ENCODE assay signal across 21 cellular contexts in the genomic region with DNA sequence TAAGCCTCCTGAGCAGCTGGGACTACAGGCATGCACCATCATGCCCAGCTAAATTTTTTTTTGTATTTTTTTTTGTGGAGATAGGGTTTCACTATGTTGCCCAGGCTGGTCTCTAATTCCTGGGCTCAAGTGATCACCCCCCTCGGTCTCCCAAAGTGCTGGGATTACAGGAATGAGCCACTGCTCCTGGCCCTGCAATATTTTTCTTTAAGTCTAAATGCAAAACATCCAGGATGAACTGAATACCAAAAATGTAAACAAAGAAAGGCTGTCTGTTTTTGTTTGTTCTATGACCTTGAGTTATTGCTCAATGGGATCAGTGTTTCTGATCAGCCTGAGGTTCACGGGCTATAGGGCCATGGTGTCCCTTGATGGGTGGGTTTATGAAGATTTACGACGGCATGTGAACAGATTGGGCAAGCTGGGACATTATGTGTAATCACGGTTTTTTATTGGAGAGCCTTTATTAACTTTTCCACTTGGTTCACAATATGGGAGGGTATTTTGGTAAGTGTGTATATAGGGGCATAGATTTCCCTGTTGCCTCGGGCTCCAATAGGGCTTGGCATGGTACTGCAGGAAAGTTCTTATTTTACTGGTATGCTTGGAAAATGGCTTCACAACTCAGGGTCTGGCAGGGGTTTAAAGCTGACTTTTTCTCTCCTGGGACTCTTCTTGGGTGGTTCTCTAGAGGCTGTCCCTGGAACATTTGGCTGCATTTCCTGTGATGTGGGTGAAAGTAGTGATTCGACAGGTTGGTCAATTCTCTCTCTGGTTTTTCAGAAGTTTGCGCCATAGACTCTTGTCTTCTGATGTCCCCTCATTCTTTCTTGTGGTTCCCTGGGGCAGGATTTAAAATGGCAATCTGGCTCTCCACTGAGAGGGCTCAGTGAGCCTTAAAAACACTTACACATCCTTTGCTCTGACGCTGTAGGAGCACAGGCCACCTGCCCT. TPM values are rescaled to one million over a fixed set of nuclear protein-coding genes. Genes with fewer than 3 reads are reported as not detected.
DNase-seq lines count a peak whose midpoint lies in the region; ATAC-seq and TF ChIP-seq lines count a peak whose summit lies in the region.
"Had no signal": no experiment of that assay in that cellular context is flagged by ENCODE, and none has a peak within 500 bp of the region (broad histone marks: within the 10 kb centered on the region; RNA-seq: fewer than 3 reads in every experiment).

No MANE protein-coding gene starts in this region.

- H3K4me3 Mint-ChIP-seq in GM23338 = no peak overlapping the region
- H3K4me3 Mint-ChIP-seq: activated CD8-positive, alpha-beta T cell treated with anti-CD3 and anti-CD28 coated beads for 36 hours; activated naive CD4-positive, alpha-beta T cell treated with anti-CD3 and anti-CD28 coated beads, Interleukin-2, amount 50 U/mL, for 24 hours; B cell; H9; natural killer cell; T-helper 1 cell treated with Interleukin-12 subunit alpha and Interleukin-12 subunit beta and Interleukin-4 antibody, amounts not matched to agents 30 μg/mL and 1 μg/mL, for 36 hours had no signal

- H3K9me3 ChIP-seq in mesenchymal stem cell (ENCODE audit: control insufficient read depth, low read length) = no peaks in the 10 kb centered on the region
- no peaks in the 10 kb centered on the region for H3K9me3 ChIP-seq in effector memory CD4-positive, alpha-beta T cell (ENCODE audit: control insufficient read depth, low read length)
- H3K9me3 ChIP-seq: MG63, SJCRH30 had no signal

- H3F3A ChIP-seq in GM23338 (replicated peaks; ENCODE audit: low read depth) = no peaks in the 10 kb centered on the region

- H3K4ac ChIP-seq in mesenchymal stem cell (ENCODE audit: low read depth in 1 of 2, low read length in 2 of 2) = no peak overlapping the region

- no peaks in the 10 kb centered on the region for H3K4me1 ChIP-seq in GM23338 (ENCODE audit: insufficient read depth)
- no peaks in the 10 kb centered on the region for H3K4me1 ChIP-seq in mesenchymal stem cell (ENCODE audit: control insufficient read depth, insufficient read depth, low read depth, low read length)
- no peaks in the 10 kb centered on the region for H3K4me1 ChIP-seq in effector memory CD4-positive, alpha-beta T cell (ENCODE audit: control insufficient read depth, insufficient read depth, low read length, poor library complexity, severe bottlenecking)

- no peak overlapping the region for H3K14ac ChIP-seq in mesenchymal stem cell (ENCODE audit: low read length in 2 of 2)

- no peak overlapping the region for H4K8ac ChIP-seq in mesenchymal stem cell (ENCODE audit: low read length)

- no peak overlapping the region for H4K91ac ChIP-seq in mesenchymal stem cell (ENCODE audit: low read length)

- no peaks in the 10 kb centered on the region for H3K79me2 ChIP-seq in GM23338 (replicated peaks; ENCODE audit: insufficient read depth)

- H3K4me2 ChIP-seq in GM23338 (no peak overlapping the region), mesenchymal stem cell (ENCODE audit: low read length, poor library complexity, severe bottlenecking) (no peak overlapping the region)

- H2AFZ ChIP-seq in GM23338 (peak overlapping the region; percentile 82), mesenchymal stem cell (ENCODE audit: low read depth, low read length) (no peak overlapping the region)

- H3K27ac ChIP-seq in GM23338 (ENCODE audit: low read depth) (no peak overlapping the region), mesenchymal stem cell (ENCODE audit: low read length, poor library complexity, severe bottlenecking) (no peak overlapping the region)
- H3K27ac ChIP-seq in effector memory CD4-positive, alpha-beta T cell (ENCODE audit: insufficient read depth, low read length, poor library complexity, severe bottlenecking) = no peak overlapping the region
- H3K27ac ChIP-seq: SJCRH30 had no signal

- no peak overlapping the region for H2AK5ac ChIP-seq in mesenchymal stem cell (ENCODE audit: low read length, severe bottlenecking)

- H2BK12ac ChIP-seq in mesenchymal stem cell (ENCODE audit: low read length in 2 of 2) = no peak overlapping the region

- 75% methylated on average over 9 of the region's 9 CpGs for WGBS in mesenchymal stem cell

- H4K20me1 ChIP-seq in GM23338 (replicated peaks; ENCODE audit: insufficient read depth) = no peaks in the 10 kb centered on the region

- TF ChIP-seq CTCF in GM23338 (conservative IDR thresholded peaks at IDR 0.05; ENCODE audit: low read depth in 2 of 2) = no peak

- H3K79me1 ChIP-seq in mesenchymal stem cell (replicated peaks; ENCODE audit: low read length, poor library complexity, severe bottlenecking) = no peaks in the 10 kb centered on the region

- H3K36me3 ChIP-seq in GM23338 (ENCODE audit: insufficient read depth) (no peaks in the 10 kb centered on the region), mesenchymal stem cell (ENCODE audit: control insufficient read depth in 1 of 2, insufficient read depth in 2 of 2, low read depth in 1 of 2, low read length in 2 of 2) (no peaks in the 10 kb centered on the region)
- no peaks in the 10 kb centered on the region for H3K36me3 ChIP-seq in effector memory CD4-positive, alpha-beta T cell (ENCODE audit: control insufficient read depth, insufficient read depth, low read length)
- H3K36me3 ChIP-seq: MG63, SJCRH30 had no signal

- H3K27ac Mint-ChIP-seq in GM23338 = no peak overlapping the region
- H3K27ac Mint-ChIP-seq: activated CD8-positive, alpha-beta T cell treated with anti-CD3 and anti-CD28 coated beads for 36 hours; activated naive CD4-positive, alpha-beta T cell treated with anti-CD3 and anti-CD28 coated beads, Interleukin-2, amount 50 U/mL, for 24 hours; B cell; H9; natural killer cell; T-helper 1 cell treated with Interleukin-12 subunit alpha and Interleukin-12 subunit beta and Interleukin-4 antibody, amounts not matched to agents 30 μg/mL and 1 μg/mL, for 36 hours had no signal

- no peak for DNase-seq in GM23338 (ENCODE audit: low spot score)
- peak; percentile 27 for DNase-seq in NCI-H1694 treated with DMSO at 0.1 percent for 48 hours (lab: John Stamatoyannopoulos, UW)
- peak; percentile 8 for DNase-seq in amniotic epithelial cell (ENCODE audit: low read depth)
- DNase-seq in mesenchymal stem cell = peak; percentile 42
- DNase-seq in effector memory CD4-positive, alpha-beta T cell = no peak
- DNase-seq in head of caudate nucleus = no peak
- DNase-seq in NCI-H510A treated with DMSO at 0.1 percent for 48 hours (lab: John Stamatoyannopoulos, UW) = no peak
- no peak for DNase-seq in NCI-H1092 (lab: John Stamatoyannopoulos, UW)
- DNase-seq: activated CD8-positive, alpha-beta T cell treated with anti-CD3 and anti-CD28 coated beads for 36 hours; activated T-cell treated with anti-CD3 and anti-CD28 coated beads, Interleukin-2, amount 50 U/mL, for 48 hours; foreskin melanocyte; H9; mesendoderm; MG63; natural killer cell; NCI-H2029 treated with DMSO at 0.1 percent for 48 hours; PC-3 had no signal

- H3K18ac ChIP-seq in mesenchymal stem cell (ENCODE audit: low read depth in 1 of 2, low read length in 2 of 2) = no peak overlapping the region

- no peaks in the 10 kb centered on the region for H3K4me1 Mint-ChIP-seq in GM23338
- H3K4me1 Mint-ChIP-seq: B cell, H9 had no signal

- no peaks in the 10 kb centered on the region for H3K36me3 Mint-ChIP-seq in GM23338 (ENCODE audit: low read depth)
- H3K36me3 Mint-ChIP-seq: activated naive CD4-positive, alpha-beta T cell treated with anti-CD3 and anti-CD28 coated beads, Interleukin-2, amount 50 U/mL, for 24 hours; natural killer cell had no signal

- no peak overlapping the region for H3K9ac ChIP-seq in mesenchymal stem cell (ENCODE audit: low read length)

- no peak overlapping the region for H3K23ac ChIP-seq in mesenchymal stem cell (ENCODE audit: low read length in 2 of 2)

- H2BK120ac ChIP-seq in mesenchymal stem cell (ENCODE audit: low read depth, low read length) = no peak overlapping the region

- H3K4me3 ChIP-seq in GM23338 = no peak overlapping the region
- no peak overlapping the region for H3K4me3 ChIP-seq in mesenchymal stem cell (ENCODE audit: insufficient read depth in 1 of 2, low read depth in 1 of 2, low read length in 2 of 2)
- no peak overlapping the region for H3K4me3 ChIP-seq in effector memory CD4-positive, alpha-beta T cell (ENCODE audit: insufficient read depth, low read depth, low read length, poor library complexity, severe bottlenecking)
- H3K4me3 ChIP-seq: MG63, SJCRH30 had no signal

- no peak overlapping the region for H2BK5ac ChIP-seq in mesenchymal stem cell (ENCODE audit: low read depth, low read length, poor library complexity, severe bottlenecking)

- H3K27me3 Mint-ChIP-seq in GM23338 (ENCODE audit: insufficient read depth, low read depth, poor library complexity) = peaks cover 2% of the 10 kb centered on the region
- H3K27me3 Mint-ChIP-seq: activated naive CD4-positive, alpha-beta T cell treated with anti-CD3 and anti-CD28 coated beads, Interleukin-2, amount 50 U/mL, for 24 hours had no signal

- intact Hi-C loops in head of caudate nucleus (cut with DNase I) = no loop called here

- H3K27me3 ChIP-seq in GM23338 (ENCODE audit: insufficient read depth) (no peaks in the 10 kb centered on the region), mesenchymal stem cell (ENCODE audit: control insufficient read depth in 1 of 2, insufficient read depth in 1 of 2, low read length in 2 of 2) (peaks cover 0 to 3% of the 10 kb centered on the region in 2 experiments)
- no peaks in the 10 kb centered on the region for H3K27me3 ChIP-seq in effector memory CD4-positive, alpha-beta T cell (replicated peaks; ENCODE audit: control insufficient read depth, insufficient read depth, low read length, poor library complexity, severe bottlenecking)
- H3K27me3 ChIP-seq: MG63, SJCRH30 had no signal

- no peak for ATAC-seq in GM23338
- ATAC-seq: activated CD8-positive, alpha-beta T cell treated with anti-CD3 and anti-CD28 coated beads for 36 hours; natural killer cell; PC-3 had no signal

- H2BK15ac ChIP-seq in mesenchymal stem cell (ENCODE audit: low read depth, poor library complexity, severe bottlenecking) = no peak overlapping the region

- no peaks in the 10 kb centered on the region for H3K9me3 Mint-ChIP-seq in GM23338
- H3K9me3 Mint-ChIP-seq: activated CD8-positive, alpha-beta T cell treated with anti-CD3 and anti-CD28 coated beads for 36 hours; activated naive CD4-positive, alpha-beta T cell treated with anti-CD3 and anti-CD28 coated beads, Interleukin-2, amount 50 U/mL, for 24 hours; H9; natural killer cell; T-helper 1 cell treated with Interleukin-12 subunit alpha and Interleukin-12 subunit beta and Interleukin-4 antibody, amounts not matched to agents 30 μg/mL and 1 μg/mL, for 36 hours had no signal

- no peaks in the 10 kb centered on the region for H3K9me2 ChIP-seq in GM23338 (ENCODE audit: insufficient read depth)

TF ChIP-seq in GM23338, 12 proteins besides CTCF, POLR2A, EP300 and RAD21 (continues in another document):
- TF ChIP-seq JUNB (IDR thresholded peaks at IDR 0.05; ENCODE audit: unreplicated experiment) = no peak

RNA-seq across cellular contexts. Expression of a gene that starts 41.6 kb away (rescaled TPM):
- 23.1 and 35.0 TPM in 2 replicates for total RNA-seq in GM23338 (2014; rRNA removed; shearing (Covaris generic))
- polyA plus RNA-seq in GM23338 (2016; fragmentation: Nextera tagmentation; extraction: Ambion mirVana) = 134 and 140 TPM in 2 replicates
- 83.2 TPM for polyA plus RNA-seq in mesenchymal stem cell (2013, experiment 1 of 2)
- 84.1 TPM for polyA plus RNA-seq in mesenchymal stem cell (2013, experiment 2 of 2)

RNA-seq across cellular contexts. Expression of a gene that starts 48.4 kb away (rescaled TPM):
- total RNA-seq in GM23338 (2014; rRNA removed; shearing (Covaris generic)) = 36.8 and 47.0 TPM in 2 replicates
- polyA plus RNA-seq in GM23338 (2016; fragmentation: Nextera tagmentation; extraction: Ambion mirVana) = 12.3 and 14.6 TPM in 2 replicates
- polyA plus RNA-seq in mesenchymal stem cell (2013, experiment 1 of 2) = 7.6 TPM
- polyA plus RNA-seq in mesenchymal stem cell (2013, experiment 2 of 2) = 8.0 TPM

Comparison
In these comparisons a context has a peak if more than half of its experiments do, and no peak if none do; other contexts are left out.
1. DNase-seq: peak in NCI-H1694 treated with DMSO at 0.1 percent for 48 hours (single experiment), amniotic epithelial cell (single experiment) and mesenchymal stem cell (single experiment); none in GM23338 (single experiment), effector memory CD4-positive, alpha-beta T cell (0 of 3), head of caudate nucleus (0 of 42), NCI-H510A treated with DMSO at 0.1 percent for 48 hours (single experiment) and NCI-H1092 (single experiment).